Comparison of ENCODE assay signal across 1 cellular context in the genomic region with DNA sequence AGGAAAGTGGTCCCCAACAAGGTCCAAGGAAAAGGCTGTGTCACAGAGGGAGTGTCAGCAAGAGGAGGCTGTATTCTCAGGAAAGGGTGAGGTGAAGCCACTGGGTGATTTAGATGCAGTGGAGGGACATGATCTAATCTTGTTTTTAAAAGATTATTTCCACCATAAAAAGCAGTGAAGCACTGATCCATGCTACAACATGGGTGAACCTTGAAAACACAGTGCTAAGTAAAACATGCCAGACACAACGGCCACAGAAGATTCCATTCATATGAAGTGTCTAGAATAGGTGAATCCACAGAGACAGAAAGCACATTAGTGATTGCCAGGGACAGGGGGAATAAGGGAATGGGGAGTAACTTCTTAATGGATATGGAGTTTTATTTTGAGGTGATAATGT.
TF ChIP-seq lines count a peak whose summit lies in the region.

No MANE protein-coding gene starts in this region.

TF ChIP-seq in GM12891, 5 proteins besides CTCF, POLR2A, EP300 and RAD21 (continued from another document):
- no peak for TF ChIP-seq SPI1 (IDR thresholded peaks at IDR 0.05; ENCODE audit: low read depth, low read length)
TF ChIP-seq in GM12891: peak in this region for 0.
